20 cellular contexts compared by ENCODE assay signal in the genomic region with DNA sequence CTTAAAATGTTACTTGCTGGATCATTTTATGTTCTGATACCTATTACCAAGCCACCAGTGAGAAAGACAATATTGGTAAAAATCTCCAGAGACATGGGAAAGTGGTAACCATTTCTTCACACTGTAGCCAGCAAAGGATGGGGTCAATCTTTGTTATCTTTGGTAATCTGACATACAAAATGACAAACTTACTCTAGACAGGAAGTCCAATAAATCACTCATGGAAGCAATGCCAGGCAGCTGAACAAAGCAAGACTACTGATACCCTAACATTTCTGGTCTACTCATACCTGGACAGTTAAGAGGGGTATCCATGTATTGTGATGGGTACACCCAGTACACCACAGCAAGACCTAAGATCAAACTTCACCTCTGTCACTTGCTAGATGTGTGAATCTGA. TPM values are rescaled to one million over a fixed set of nuclear protein-coding genes. Genes with fewer than 3 reads are reported as not detected.
DNase-seq lines count a peak whose midpoint lies in the region; ATAC-seq, FAIRE-seq and TF ChIP-seq lines count a peak whose summit lies in the region.
"Had no signal": no experiment of that assay in that cellular context is flagged by ENCODE, and none has a peak within 500 bp of the region (broad histone marks: within the 10 kb centered on the region; RNA-seq: fewer than 3 reads in every experiment).

No MANE protein-coding gene starts in this region.

- no peak for TF ChIP-seq POLR2A in H54 (IDR thresholded peaks at IDR 0.05; ENCODE audit: low read depth, low read length)

- peaks cover 41% of the 10 kb centered on the region for H3K4me1 Mint-ChIP-seq in activated CD4-positive, alpha-beta memory T cell treated with anti-CD3 and anti-CD28 coated beads for 36 hours (ENCODE audit: low read depth)
- peaks cover 27% of the 10 kb centered on the region for H3K4me1 Mint-ChIP-seq in activated CD4-positive, alpha-beta memory T cell treated with anti-CD3 and anti-CD28 coated beads, Interleukin-2, amount 10 ng/mL, durations not matched to agents 7 days and 5 days
- peaks cover 38 to 50% (median 40%) of the 10 kb centered on the region in 3 donors for H3K4me1 Mint-ChIP-seq in IgD-negative memory B cell
- H3K4me1 Mint-ChIP-seq in activated naive CD8-positive, alpha-beta T cell treated with anti-CD3 and anti-CD28 coated beads, Interleukin-2, amount 10 ng/mL, durations not matched to agents 7 days and 5 days: peaks cover 23% of the 10 kb centered on the region
- H3K4me1 Mint-ChIP-seq in natural killer cell treated with Interleukin-12 subunit alpha and Interleukin-12 subunit beta and Interleukin-15 and Interleukin-18, amount 100 ng/mL, for 72 hours (ENCODE audit: low read depth in 2 of 2): peaks cover 33% of the 10 kb centered on the region in 2 donors

- peak overlapping the region; percentile 24 for H3K27ac Mint-ChIP-seq in activated CD4-positive, alpha-beta memory T cell treated with anti-CD3 and anti-CD28 coated beads for 36 hours
- no peak overlapping the region for H3K27ac Mint-ChIP-seq in activated CD4-positive, alpha-beta memory T cell treated with anti-CD3 and anti-CD28 coated beads, Interleukin-2, amount 10 ng/mL, durations not matched to agents 7 days and 5 days
- H3K27ac Mint-ChIP-seq in IgD-negative memory B cell: peak overlapping the region; percentile 16 to 80 (median 78)
- peak overlapping the region; percentile 3 for H3K27ac Mint-ChIP-seq in activated naive CD8-positive, alpha-beta T cell treated with anti-CD3 and anti-CD28 coated beads, Interleukin-2, amount 10 ng/mL, durations not matched to agents 7 days and 5 days
- H3K27ac Mint-ChIP-seq in natural killer cell treated with Interleukin-12 subunit alpha and Interleukin-12 subunit beta and Interleukin-15 and Interleukin-18, amount 100 ng/mL, for 72 hours: peak overlapping the region; percentile 55 to 70
- H3K27ac Mint-ChIP-seq: activated naive CD4-positive, alpha-beta T cell treated with anti-CD3 and anti-CD28 coated beads for 36 hours; nephron had no signal

- no peaks in the 10 kb centered on the region for H3K9me3 Mint-ChIP-seq in activated CD4-positive, alpha-beta memory T cell treated with anti-CD3 and anti-CD28 coated beads for 36 hours
- H3K9me3 Mint-ChIP-seq in activated CD4-positive, alpha-beta memory T cell treated with anti-CD3 and anti-CD28 coated beads, Interleukin-2, amount 10 ng/mL, durations not matched to agents 7 days and 5 days: no peaks in the 10 kb centered on the region
- no peaks in the 10 kb centered on the region for H3K9me3 Mint-ChIP-seq in IgD-negative memory B cell
- no peaks in the 10 kb centered on the region for H3K9me3 Mint-ChIP-seq in activated naive CD8-positive, alpha-beta T cell treated with anti-CD3 and anti-CD28 coated beads, Interleukin-2, amount 10 ng/mL, durations not matched to agents 7 days and 5 days
- H3K9me3 Mint-ChIP-seq in natural killer cell treated with Interleukin-12 subunit alpha and Interleukin-12 subunit beta and Interleukin-15 and Interleukin-18, amount 100 ng/mL, for 72 hours: no peaks in the 10 kb centered on the region
- H3K9me3 Mint-ChIP-seq: activated naive CD4-positive, alpha-beta T cell treated with anti-CD3 and anti-CD28 coated beads for 36 hours; nephron had no signal

- no peak for DNase-seq in activated CD4-positive, alpha-beta memory T cell treated with anti-CD3 and anti-CD28 coated beads for 36 hours
- DNase-seq in activated CD4-positive, alpha-beta memory T cell treated with anti-CD3 and anti-CD28 coated beads, Interleukin-2, amount 10 ng/mL, durations not matched to agents 7 days and 5 days: no peak
- no peak for DNase-seq in activated naive CD8-positive, alpha-beta T cell treated with anti-CD3 and anti-CD28 coated beads, Interleukin-2, amount 10 ng/mL, durations not matched to agents 7 days and 5 days
- no peak for DNase-seq in natural killer cell treated with Interleukin-12 subunit alpha and Interleukin-12 subunit beta and Interleukin-15 and Interleukin-18, amount 100 ng/mL, for 72 hours (ENCODE audit: low spot score)
- DNase-seq in H54 (ENCODE audit: insufficient read length, low spot score): no peak
- DNase-seq: activated naive CD4-positive, alpha-beta T cell treated with anti-CD3 and anti-CD28 coated beads for 36 hours; C1 segment of cervical spinal cord; gastrocnemius medialis; KG1; NCI-H1092; NCI-H187 treated with DMSO at 0.1 percent for 48 hours; NCI-H2227 treated with DMSO at 0.1 percent for 48 hours; NCI-H69; pancreas; Peyer's patch had no signal

- POLR2A ChIA-PET in activated CD4-positive, alpha-beta memory T cell treated with anti-CD3 and anti-CD28 coated beads for 36 hours (lab: Charles Lee): no interaction called here
- POLR2A ChIA-PET in activated CD4-positive, alpha-beta memory T cell treated with anti-CD3 and anti-CD28 coated beads, Interleukin-2, amount 10 ng/mL, durations not matched to agents 7 days and 5 days (lab: Charles Lee): interaction anchor here (0.8 kb wide), 1 partner anchor 14 kb away, joined by 3 read pairs; no protein-coding TSS in a partner anchor
- POLR2A ChIA-PET in activated naive CD8-positive, alpha-beta T cell treated with anti-CD3 and anti-CD28 coated beads, Interleukin-2, amount 10 ng/mL, durations not matched to agents 7 days and 5 days (lab: Charles Lee): interaction anchor here (0.6 kb wide), 1 partner anchor 37 kb away, joined by 4 read pairs; no protein-coding TSS in a partner anchor

- no peak overlapping the region for H3K4me3 Mint-ChIP-seq in activated CD4-positive, alpha-beta memory T cell treated with anti-CD3 and anti-CD28 coated beads for 36 hours
- no peak overlapping the region for H3K4me3 Mint-ChIP-seq in activated CD4-positive, alpha-beta memory T cell treated with anti-CD3 and anti-CD28 coated beads, Interleukin-2, amount 10 ng/mL, durations not matched to agents 7 days and 5 days
- peak overlapping the region in 2 of 4 donors; percentile 23 to 70 for H3K4me3 Mint-ChIP-seq in IgD-negative memory B cell
- no peak overlapping the region for H3K4me3 Mint-ChIP-seq in activated naive CD8-positive, alpha-beta T cell treated with anti-CD3 and anti-CD28 coated beads, Interleukin-2, amount 10 ng/mL, durations not matched to agents 7 days and 5 days
- peak overlapping the region; percentile 23 for H3K4me3 Mint-ChIP-seq in natural killer cell treated with Interleukin-12 subunit alpha and Interleukin-12 subunit beta and Interleukin-15 and Interleukin-18, amount 100 ng/mL, for 72 hours
- H3K4me3 Mint-ChIP-seq: activated naive CD4-positive, alpha-beta T cell treated with anti-CD3 and anti-CD28 coated beads for 36 hours; nephron had no signal

- H3K36me3 Mint-ChIP-seq in activated CD4-positive, alpha-beta memory T cell treated with anti-CD3 and anti-CD28 coated beads for 36 hours: peaks cover 23% of the 10 kb centered on the region
- H3K36me3 Mint-ChIP-seq in activated CD4-positive, alpha-beta memory T cell treated with anti-CD3 and anti-CD28 coated beads, Interleukin-2, amount 10 ng/mL, durations not matched to agents 7 days and 5 days (ENCODE audit: low read depth): peaks cover 29% of the 10 kb centered on the region
- H3K36me3 Mint-ChIP-seq in IgD-negative memory B cell: no peaks in the 10 kb centered on the region
- H3K36me3 Mint-ChIP-seq in activated naive CD8-positive, alpha-beta T cell treated with anti-CD3 and anti-CD28 coated beads, Interleukin-2, amount 10 ng/mL, durations not matched to agents 7 days and 5 days: peaks cover 28% of the 10 kb centered on the region
- peaks cover 15% of the 10 kb centered on the region for H3K36me3 Mint-ChIP-seq in natural killer cell treated with Interleukin-12 subunit alpha and Interleukin-12 subunit beta and Interleukin-15 and Interleukin-18, amount 100 ng/mL, for 72 hours

- ATAC-seq in activated naive CD8-positive, alpha-beta T cell treated with anti-CD3 and anti-CD28 coated beads, Interleukin-2, amount 10 ng/mL, durations not matched to agents 7 days and 5 days (ENCODE audit: low read depth): no peak
- ATAC-seq in natural killer cell treated with Interleukin-12 subunit alpha and Interleukin-12 subunit beta and Interleukin-15 and Interleukin-18, amount 100 ng/mL, for 72 hours: peak; percentile 33 to 52
- ATAC-seq in HG03469 (IDR thresholded peaks at IDR 0.05; ENCODE audit: unreplicated experiment) (no peak), GM19452 (IDR thresholded peaks at IDR 0.05; ENCODE audit: unreplicated experiment) (no peak)
- ATAC-seq: gastrocnemius medialis, pancreas had no signal

- intact Hi-C loops in activated CD4-positive, alpha-beta memory T cell treated with anti-CD3 and anti-CD28 coated beads for 36 hours (cut with micrococcal nuclease): no loop called here

- no peak for FAIRE-seq in H54 (lab: Jason Lieb, UNC)
- FAIRE-seq: pancreas, urothelium cell line had no signal

- CTCF ChIA-PET in activated CD4-positive, alpha-beta memory T cell treated with anti-CD3 and anti-CD28 coated beads for 36 hours (lab: Charles Lee): no interaction called here
- CTCF ChIA-PET in activated CD4-positive, alpha-beta memory T cell treated with anti-CD3 and anti-CD28 coated beads, Interleukin-2, amount 10 ng/mL, durations not matched to agents 7 days and 5 days (lab: Charles Lee): interaction anchor here (0.9 kb wide), 1 partner anchor 11 kb away, joined by 3 read pairs; no protein-coding TSS in a partner anchor

- H3K27me3 Mint-ChIP-seq in activated CD4-positive, alpha-beta memory T cell treated with anti-CD3 and anti-CD28 coated beads for 36 hours: no peaks in the 10 kb centered on the region
- no peaks in the 10 kb centered on the region for H3K27me3 Mint-ChIP-seq in activated CD4-positive, alpha-beta memory T cell treated with anti-CD3 and anti-CD28 coated beads, Interleukin-2, amount 10 ng/mL, durations not matched to agents 7 days and 5 days
- H3K27me3 Mint-ChIP-seq in IgD-negative memory B cell: no peaks in the 10 kb centered on the region
- no peaks in the 10 kb centered on the region for H3K27me3 Mint-ChIP-seq in activated naive CD8-positive, alpha-beta T cell treated with anti-CD3 and anti-CD28 coated beads, Interleukin-2, amount 10 ng/mL, durations not matched to agents 7 days and 5 days
- no peaks in the 10 kb centered on the region for H3K27me3 Mint-ChIP-seq in natural killer cell treated with Interleukin-12 subunit alpha and Interleukin-12 subunit beta and Interleukin-15 and Interleukin-18, amount 100 ng/mL, for 72 hours

RNA-seq across cellular contexts. Expression of a gene that starts 19.0 kb away (rescaled TPM):
- 100 to 1,000 TPM; 174 to 182 TPM for total RNA-seq in activated CD4-positive, alpha-beta memory T cell treated with anti-CD3 and anti-CD28 coated beads for 36 hours
- total RNA-seq in activated CD4-positive, alpha-beta memory T cell treated with anti-CD3 and anti-CD28 coated beads, Interleukin-2, amount 10 ng/mL, durations not matched to agents 7 days and 5 days: 100 to 1,000 TPM; 130 to 132 TPM
- polyA plus RNA-seq in IgD-negative memory B cell: 333 TPM
- 100 to 1,000 TPM; 149 to 155 TPM for total RNA-seq in activated naive CD8-positive, alpha-beta T cell treated with anti-CD3 and anti-CD28 coated beads, Interleukin-2, amount 10 ng/mL, durations not matched to agents 7 days and 5 days
- 100 to 1,000 TPM; 198 to 235 TPM for total RNA-seq in natural killer cell treated with Interleukin-12 subunit alpha and Interleukin-12 subunit beta and Interleukin-15 and Interleukin-18, amount 100 ng/mL, for 72 hours

Comparison
In these comparisons a context has a peak if more than half of its experiments do, and no peak if none do; other contexts are left out.
1. ATAC-seq: peak in natural killer cell treated with Interleukin-12 subunit alpha and Interleukin-12 subunit beta and Interleukin-15 and Interleukin-18, amount 100 ng/mL, for 72 hours (2 of 2); none in activated naive CD8-positive, alpha-beta T cell treated with anti-CD3 and anti-CD28 coated beads, Interleukin-2, amount 10 ng/mL, durations not matched to agents 7 days and 5 days (single experiment), HG03469 (single experiment) and GM19452 (single experiment).